In the genomic region with DNA sequence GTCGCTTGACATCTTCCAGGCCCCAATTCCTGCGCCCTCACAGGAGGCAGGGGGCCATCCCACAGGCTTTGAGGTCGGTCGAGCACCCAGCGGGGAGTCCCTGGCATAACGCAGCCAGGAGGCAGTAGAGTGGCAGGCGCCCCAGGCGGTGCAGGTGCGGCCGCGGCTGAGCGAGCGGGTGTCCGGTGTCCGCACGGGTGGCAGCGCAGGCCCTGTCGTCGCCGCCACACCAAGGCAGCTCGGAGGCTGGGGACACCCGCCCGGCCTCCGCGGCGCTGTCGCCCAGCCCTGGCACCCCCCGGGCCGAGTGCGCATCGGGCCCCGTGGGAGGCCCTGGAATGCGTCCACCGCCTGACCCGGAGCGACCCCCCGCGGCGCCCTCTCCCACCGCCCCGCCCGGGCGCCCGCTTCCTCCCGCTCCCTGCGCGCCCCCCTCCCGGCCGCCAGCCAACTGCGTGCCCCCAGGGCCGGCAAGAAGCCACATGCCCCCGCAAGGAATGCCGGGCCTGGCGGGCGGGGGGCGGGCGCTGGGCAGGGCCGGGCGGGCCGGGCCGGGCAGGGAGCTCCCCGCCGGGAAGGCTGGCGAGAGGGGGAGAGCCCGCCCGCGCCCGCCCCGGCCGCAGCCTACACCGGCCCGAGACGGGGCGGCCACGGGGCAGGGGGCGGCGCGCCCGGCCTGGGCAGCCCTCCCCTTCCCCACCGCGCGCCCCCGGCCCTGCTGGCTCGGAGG, we compare ENCODE assay signal across 7 cellular contexts. TPM values are rescaled to one million over a fixed set of nuclear protein-coding genes. Genes with fewer than 3 reads are reported as not detected.
A peak's percentile ranks its signal among the peaks of the same experiment; 100 is the strongest.
DNase-seq lines count a peak whose midpoint lies in the region; ATAC-seq and TF ChIP-seq lines count a peak whose summit lies in the region.

No MANE protein-coding gene starts in this region.

- H3K4me2 ChIP-seq in neuronal stem cell (ENCODE audit: insufficient read depth, low read length, poor library complexity, severe bottlenecking) = peak overlapping the region; percentile 88

- H3K4ac ChIP-seq in neuronal stem cell (ENCODE audit: low read length) = no peak overlapping the region

- peaks cover 0 to 32% of the 10 kb centered on the region in 2 donors for H3K36me3 ChIP-seq in gastroesophageal sphincter
- H3K36me3 ChIP-seq in neuronal stem cell (replicated peaks in 1 of 2; ENCODE audit: control insufficient read depth in 2 of 2, insufficient read depth in 2 of 2, low read length in 2 of 2) = peaks cover 5 to 18% of the 10 kb centered on the region in 2 donors

- no peaks in the 10 kb centered on the region for H3K9me3 Mint-ChIP-seq in activated CD4-positive, alpha-beta memory T cell treated with anti-CD3 and anti-CD28 coated beads for 36 hours

- peak overlapping the region; percentile 27 for H4K91ac ChIP-seq in neuronal stem cell (ENCODE audit: low read depth, low read length, poor library complexity)

- no peak overlapping the region for H3K27ac Mint-ChIP-seq in activated CD4-positive, alpha-beta memory T cell treated with anti-CD3 and anti-CD28 coated beads for 36 hours

- peaks cover 6% of the 10 kb centered on the region for H3K79me1 ChIP-seq in neuronal stem cell (ENCODE audit: low read depth, low read length)

- whole genome bisulfite sequencing in gastroesophageal sphincter (ENCODE audit: low coverage in 1 of 2), 2 donors = no CpG with 5 or more reads among the region's 84 CpGs
- no CpG with 5 or more reads among the region's 84 CpGs for WGBS in neuronal stem cell (ENCODE audit: extremely low coverage in 2 of 2, insufficient read length in 2 of 2, insufficient replicate concordance in 1 of 2), 2 donors

- intact Hi-C loops in activated CD4-positive, alpha-beta memory T cell treated with anti-CD3 and anti-CD28 coated beads for 36 hours (cut with micrococcal nuclease) = no loop called here

- no peaks in the 10 kb centered on the region for H3K27me3 ChIP-seq in gastroesophageal sphincter
- H3K27me3 ChIP-seq in neuronal stem cell (ENCODE audit: control insufficient read depth in 3 of 3, insufficient read depth in 3 of 3, low read depth in 1 of 3, low read length in 3 of 3) = no peaks in the 10 kb centered on the region

- H2BK5ac ChIP-seq in neuronal stem cell (ENCODE audit: low read length) = no peak overlapping the region

- H2AFZ ChIP-seq in neuronal stem cell (ENCODE audit: low read length) = no peak overlapping the region

- peak overlapping the region; percentile 59 for H2BK15ac ChIP-seq in neuronal stem cell (ENCODE audit: low read length)

- no peak overlapping the region for H4K8ac ChIP-seq in neuronal stem cell (ENCODE audit: low read depth, low read length)

- no peak overlapping the region for H2BK12ac ChIP-seq in neuronal stem cell (ENCODE audit: low read length)

- H2AK5ac ChIP-seq in neuronal stem cell (ENCODE audit: low read depth, low read length) = peak overlapping the region; percentile 0

- peaks cover 16% of the 10 kb centered on the region for H3K27me3 Mint-ChIP-seq in activated CD4-positive, alpha-beta memory T cell treated with anti-CD3 and anti-CD28 coated beads for 36 hours

- H3K36me3 Mint-ChIP-seq in activated CD4-positive, alpha-beta memory T cell treated with anti-CD3 and anti-CD28 coated beads for 36 hours = no peaks in the 10 kb centered on the region

- H3K18ac ChIP-seq in neuronal stem cell (ENCODE audit: low read length) = peak overlapping the region; percentile 92

- POLR2A ChIA-PET in activated CD4-positive, alpha-beta memory T cell treated with anti-CD3 and anti-CD28 coated beads for 36 hours (lab: Charles Lee) = no interaction called here

- peak overlapping the region; percentile 68 for H3K4me3 Mint-ChIP-seq in activated CD4-positive, alpha-beta memory T cell treated with anti-CD3 and anti-CD28 coated beads for 36 hours

- no peak for TF ChIP-seq EP300 in gastroesophageal sphincter (IDR thresholded peaks at IDR 0.05)

- peak overlapping the region; percentile 81 for H3K23ac ChIP-seq in neuronal stem cell (ENCODE audit: low read depth, low read length, poor library complexity)

- H3K27ac ChIP-seq in gastroesophageal sphincter = peak overlapping the region; percentile 86 to 94 (median 92)
- H3K27ac ChIP-seq in neuronal stem cell (replicated peaks; ENCODE audit: low read length) = no peak overlapping the region

- peak; percentile 87 for ATAC-seq in gastroesophageal sphincter
- no peak for ATAC-seq in HG03432 (IDR thresholded peaks at IDR 0.05; ENCODE audit: unreplicated experiment)
- ATAC-seq in HG03097 (IDR thresholded peaks at IDR 0.05; ENCODE audit: low FRiP score, unreplicated experiment) = no peak

- H3K9ac ChIP-seq in neuronal stem cell (ENCODE audit: low read depth, low read length, poor library complexity) = peak overlapping the region; percentile 82

- DNase-seq in DMS79 treated with DMSO at 0.1 percent for 48 hours (lab: John Stamatoyannopoulos, UW) (peak; percentile 59), HuH-7.5 (ENCODE audit: low spot score) (peak; percentile 51), neuronal stem cell (ENCODE audit: low spot score) (peak; percentile 49)
- DNase-seq in activated CD4-positive, alpha-beta memory T cell treated with anti-CD3 and anti-CD28 coated beads for 36 hours = peak; percentile 43

- H3K4me3 ChIP-seq in gastroesophageal sphincter = peak overlapping the region; percentile 64 to 80
- H3K4me3 ChIP-seq in neuronal stem cell (ENCODE audit: low read length in 2 of 2) = peak overlapping the region in 1 of 2 donors; percentile 75

- no peaks in the 10 kb centered on the region for H3K9me3 ChIP-seq in gastroesophageal sphincter
- H3K9me3 ChIP-seq in neuronal stem cell (replicated peaks in 1 of 2; ENCODE audit: control insufficient read depth in 2 of 2, insufficient read depth in 1 of 2, low read depth in 1 of 2, low read length in 2 of 2) = no peaks in the 10 kb centered on the region

- TF ChIP-seq POLR2A in gastroesophageal sphincter (IDR thresholded peaks at IDR 0.05) = no peak

- peaks cover 4 to 61% (median 13%) of the 10 kb centered on the region in 3 donors for H3K4me1 ChIP-seq in gastroesophageal sphincter
- peaks cover 0 to 5% of the 10 kb centered on the region in 2 donors for H3K4me1 ChIP-seq in neuronal stem cell (ENCODE audit: control insufficient read depth in 2 of 2, insufficient read depth in 1 of 2, low read depth in 1 of 2, low read length in 2 of 2)

- no peak overlapping the region for H3K14ac ChIP-seq in neuronal stem cell (ENCODE audit: low read length)

- H3K4me1 Mint-ChIP-seq in activated CD4-positive, alpha-beta memory T cell treated with anti-CD3 and anti-CD28 coated beads for 36 hours (ENCODE audit: low read depth) = peaks cover 12% of the 10 kb centered on the region

- TF ChIP-seq CTCF in gastroesophageal sphincter (IDR thresholded peaks at IDR 0.05) = peak in 3 of 4 experiments; percentile 57 to 80 (median 59)

- CTCF ChIA-PET in activated CD4-positive, alpha-beta memory T cell treated with anti-CD3 and anti-CD28 coated beads for 36 hours (lab: Charles Lee) = interaction anchor here (0.9 kb wide), 1 partner anchor 69 kb away, joined by 3 read pairs; no protein-coding TSS in a partner anchor

- no peak overlapping the region for H2BK120ac ChIP-seq in neuronal stem cell (ENCODE audit: low read depth, low read length)

RNA-seq across cellular contexts. Expression of a gene that starts 33.9 kb away (rescaled TPM):
- 1 to 10 TPM; 1.1 to 1.2 TPM for total RNA-seq in activated CD4-positive, alpha-beta memory T cell treated with anti-CD3 and anti-CD28 coated beads for 36 hours
- total RNA-seq in gastroesophageal sphincter = 10 to 100 TPM; 26.4 to 57.2 (median 29.6) TPM
- polyA plus RNA-seq in neuronal stem cell (2013, experiment 1 of 2) = 2.6 TPM
- 2.5 TPM for polyA plus RNA-seq in neuronal stem cell (2013, experiment 2 of 2)

Comparison
In these comparisons a context has a peak if more than half of its experiments do, and no peak if none do; other contexts are left out.
1. RNA of a gene that starts 33.9 kb away (total RNA-seq): 26.4 to 57.2 TPM in gastroesophageal sphincter; 1.1 to 1.2 TPM in activated CD4-positive, alpha-beta memory T cell treated with anti-CD3 and anti-CD28 coated beads for 36 hours; every median in the first group is over 10 times any median in the second.
2. Peak in every context shown above with its lines, with median percentiles within 50 percentile points of each other: DNase-seq.